Comparison of ENCODE assay signal across 22 cellular contexts in the genomic region with DNA sequence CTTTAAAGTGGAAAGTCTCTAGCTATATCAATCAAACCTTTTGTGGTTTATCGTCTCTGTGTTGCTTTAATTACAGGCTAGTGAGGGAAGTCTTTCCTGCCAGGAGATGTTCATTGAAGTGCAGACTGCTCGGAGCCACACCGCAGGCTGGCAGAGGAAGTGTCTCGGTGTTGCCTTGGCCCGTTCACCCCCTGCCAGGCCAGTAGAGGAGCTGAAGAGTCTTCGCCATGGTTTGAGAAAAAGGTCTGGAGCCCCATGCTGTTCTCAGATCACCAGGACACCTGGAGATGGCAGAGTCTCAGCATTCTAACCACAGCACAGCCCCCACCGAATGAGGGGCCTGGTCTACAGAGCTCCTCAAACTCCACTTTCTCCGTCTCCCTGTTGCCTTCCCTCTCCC.
A peak's percentile ranks its signal among the peaks of the same experiment; 100 is the strongest.
DNase-seq lines count a peak whose midpoint lies in the region; TF ChIP-seq lines count a peak whose summit lies in the region.
"Had no signal": no experiment of that assay in that cellular context is flagged by ENCODE, and none has a peak within 500 bp of the region (broad histone marks: within the 10 kb centered on the region; RNA-seq: fewer than 3 reads in every experiment).

No MANE protein-coding gene starts in this region.

- TF ChIP-seq CTCF in endodermal cell (conservative IDR thresholded peaks at IDR 0.05) (peak; percentile 29), dorsolateral prefrontal cortex (IDR thresholded peaks at IDR 0.05 in 54 of 56, conservative IDR thresholded peaks at IDR 0.05 in 2 of 56; ENCODE audit: low read depth in 1 of 56, partially characterized antibody in 56 of 56) (no peak), thyroid gland (IDR thresholded peaks at IDR 0.05) (no peak)

- no peak overlapping the region for H3K9ac ChIP-seq in endodermal cell (ENCODE audit: extremely low read depth, low read length, poor library complexity, severe bottlenecking)
- H3K9ac ChIP-seq: SK-N-SH had no signal

- H3K36me3 Mint-ChIP-seq in endodermal cell (ENCODE audit: low read depth), result no peaks in the 10 kb centered on the region

- H3K27me3 Mint-ChIP-seq in endodermal cell (ENCODE audit: insufficient read depth), result no peaks in the 10 kb centered on the region

- no peaks in the 10 kb centered on the region for H3K9me3 Mint-ChIP-seq in endodermal cell
- H3K9me3 Mint-ChIP-seq: T-helper 1 cell treated with Interleukin-12 subunit alpha and Interleukin-12 subunit beta and Interleukin-4 antibody, amounts not matched to agents 30 μg/mL and 1 μg/mL, for 36 hours had no signal

- H3K4me1 ChIP-seq in endodermal cell (ENCODE audit: control insufficient read depth, insufficient read depth, low read length), result no peaks in the 10 kb centered on the region
- no peaks in the 10 kb centered on the region for H3K4me1 ChIP-seq in thyroid gland

- H3K9me3 ChIP-seq in endodermal cell (ENCODE audit: control insufficient read depth, low read length) (no peaks in the 10 kb centered on the region), thyroid gland (no peaks in the 10 kb centered on the region)
- H3K9me3 ChIP-seq: SK-N-SH had no signal

- H3K4me1 Mint-ChIP-seq in endodermal cell, result peaks cover 5% of the 10 kb centered on the region

- H3K4me3 ChIP-seq in endodermal cell (ENCODE audit: low read length), result no peak overlapping the region
- no peak overlapping the region for H3K4me3 ChIP-seq in dorsolateral prefrontal cortex
- H3K4me3 ChIP-seq in thyroid gland (replicated peaks in 1 of 3), result no peak overlapping the region
- H3K4me3 ChIP-seq: GM12878, K562 had no signal

- H3K36me3 ChIP-seq in endodermal cell (ENCODE audit: control insufficient read depth, insufficient read depth, low read length) (no peaks in the 10 kb centered on the region), thyroid gland (no peaks in the 10 kb centered on the region)

- H3K27ac Mint-ChIP-seq in endodermal cell, result no peak overlapping the region
- H3K27ac Mint-ChIP-seq: T-helper 1 cell treated with Interleukin-12 subunit alpha and Interleukin-12 subunit beta and Interleukin-4 antibody, amounts not matched to agents 30 μg/mL and 1 μg/mL, for 36 hours had no signal

- peak; percentile 46 for DNase-seq in NCI-H1105 treated with DMSO at 0.1 percent for 48 hours (lab: John Stamatoyannopoulos, UW)
- no peak for DNase-seq in NCI-H1105 (lab: John Stamatoyannopoulos, UW)
- peak; percentile 47 for DNase-seq in DMS79 (lab: John Stamatoyannopoulos, UW)
- DNase-seq in NCI-H2227 (lab: John Stamatoyannopoulos, UW; ENCODE audit: unreplicated experiment), result peak; percentile 6
- DNase-seq in endodermal cell, result no peak
- no peak for DNase-seq in dedifferentiated amniotic fluid mesenchymal stem cell (ENCODE audit: extremely low spot score)
- no peak for DNase-seq in dorsolateral prefrontal cortex
- DNase-seq in thyroid gland, result no peak
- DNase-seq: 8988T, DMS153, GOT3, HCEC 1CT, Kasumi-1, NCI-H1092 treated with DMSO at 0.1 percent for 48 hours, NCI-H2081 treated with DMSO at 0.1 percent for 48 hours, NCI-H526 treated with DMSO at 0.1 percent for 48 hours, SIG-M5, SK-N-SH, SW 1271 had no signal

- 77 to 80% methylated on average over 3 to 8 of the region's 8 CpGs for WGBS in endodermal cell (ENCODE audit: insufficient coverage in 1 of 2, insufficient read length in 1 of 2), 2 experiments
- 44 to 53% methylated on average over 7 to 8 of the region's 8 CpGs for WGBS in thyroid gland, 2 donors

- no peak overlapping the region for H3K4me3 Mint-ChIP-seq in endodermal cell
- H3K4me3 Mint-ChIP-seq: T-helper 1 cell treated with Interleukin-12 subunit alpha and Interleukin-12 subunit beta and Interleukin-4 antibody, amounts not matched to agents 30 μg/mL and 1 μg/mL, for 36 hours had no signal

- H3K27ac ChIP-seq in endodermal cell (ENCODE audit: low read depth, low read length) (no peak overlapping the region), dorsolateral prefrontal cortex (no peak overlapping the region), thyroid gland (no peak overlapping the region)

- no peak for TF ChIP-seq POLR2A in thyroid gland (IDR thresholded peaks at IDR 0.05)

- intact Hi-C loops in dorsolateral prefrontal cortex (cut with DNase I) (no loop called here), thyroid gland (cut with DNase I) (no loop called here)

- H3K27me3 ChIP-seq in endodermal cell (ENCODE audit: control insufficient read depth, insufficient read depth, low read length, poor library complexity, severe bottlenecking) (no peaks in the 10 kb centered on the region), dorsolateral prefrontal cortex (peaks cover 0 to 5% (median 0%) of the 10 kb centered on the region in 45 donors), thyroid gland (no peaks in the 10 kb centered on the region)

Comparison
In these comparisons a context has a peak if more than half of its experiments do, and no peak if none do; other contexts are left out.
1. DNase-seq: peak in NCI-H1105 treated with DMSO at 0.1 percent for 48 hours (single experiment), DMS79 (single experiment) and NCI-H2227 (single experiment); none in NCI-H1105 (single experiment), endodermal cell (single experiment), dedifferentiated amniotic fluid mesenchymal stem cell (single experiment), dorsolateral prefrontal cortex (0 of 10) and thyroid gland (0 of 2).